In genomic region chrX:12947545-12948235, GRCh38 we compare ENCODE assay signal across 8 cellular contexts. TPM values are rescaled to one million over a fixed set of nuclear protein-coding genes. Genes with fewer than 3 reads are reported as not detected.
DNase-seq lines count a peak whose midpoint lies in the region; ATAC-seq, FAIRE-seq and TF ChIP-seq lines count a peak whose summit lies in the region.

No MANE protein-coding gene starts in this region.

- no peaks in the 10 kb centered on the region for H3K9me3 ChIP-seq in A549
- no peaks in the 10 kb centered on the region for H3K9me3 ChIP-seq in T-helper 17 cell (ENCODE audit: control insufficient read depth, low read length, poor library complexity, severe bottlenecking)
- H3K9me3 ChIP-seq in liver (ENCODE audit: control insufficient read depth in 4 of 4, low read length in 3 of 4), result no peaks in the 10 kb centered on the region

- no peak for TF ChIP-seq RAD21 in A549 (conservative IDR thresholded peaks at IDR 0.05 in 1 of 2, IDR thresholded peaks at IDR 0.05 in 1 of 2)
- TF ChIP-seq RAD21 in liver (IDR thresholded peaks at IDR 0.05), result no peak

- POLR2A ChIA-PET in A549 (lab: Yijun Ruan, JAX), result interaction anchor here (2.3 kb wide), 1 partner anchor 31 kb away, joined by 12 read pairs; no protein-coding TSS in a partner anchor

- H3K27ac Mint-ChIP-seq in T-helper 17 cell, result peak overlapping the region; percentile 97

- H3K9ac ChIP-seq in liver (ENCODE audit: low read depth in 1 of 2, low read length in 2 of 2), result no peak overlapping the region

- TF ChIP-seq CTCF in A549 (IDR thresholded peaks at IDR 0.05) (no peak), GM12865 (IDR thresholded peaks at IDR 0.05; ENCODE audit: insufficient read depth, low read depth, low read length, missing control alignments) (no peak), liver (IDR thresholded peaks at IDR 0.05; ENCODE audit: low read depth, low read length, missing input control) (no peak)

- no peak for TF ChIP-seq EP300 in A549 (IDR thresholded peaks at IDR 0.05)

- no peaks in the 10 kb centered on the region for H3K27me3 ChIP-seq in liver (ENCODE audit: control insufficient read depth in 4 of 4, insufficient read depth in 4 of 4, low read length in 3 of 4)

- H3K4me1 Mint-ChIP-seq in T-helper 17 cell, result peaks cover 34% of the 10 kb centered on the region

- no peak for ATAC-seq in A549
- no peak for ATAC-seq in T-helper 17 cell
- ATAC-seq in GM21423 (IDR thresholded peaks at IDR 0.05; ENCODE audit: unreplicated experiment), result no peak

- peak overlapping the region; percentile 25 for H3K4me3 Mint-ChIP-seq in T-helper 17 cell

- no peaks in the 10 kb centered on the region for H3K36me3 ChIP-seq in liver (ENCODE audit: control insufficient read depth in 4 of 4, insufficient read depth in 3 of 4, low read depth in 1 of 4, low read length in 3 of 4)

- peak overlapping the region; percentile 80 to 91 for H3K27ac ChIP-seq in A549
- H3K27ac ChIP-seq in liver (ENCODE audit: low read depth in 1 of 2, low read length in 2 of 2), result peak overlapping the region in 1 of 2 donors; percentile 10

- no peaks in the 10 kb centered on the region for H3K36me3 Mint-ChIP-seq in T-helper 17 cell (ENCODE audit: low read depth)

- 82% methylated on average over 5 of the region's 5 CpGs for WGBS in A549 (ENCODE audit: missing lambda C conversion rate)
- 81% methylated on average over 5 of the region's 5 CpGs for WGBS in liver

- TF ChIP-seq POLR2A in A549 (IDR thresholded peaks at IDR 0.05; ENCODE audit: low read length), result no peak

- DNase-seq in A549 (ENCODE audit: low read depth in 1 of 2, low spot score in 1 of 2) (no peak), GM12865 (ENCODE audit: low read depth) (peak; percentile 58), T-helper 17 cell (no peak), mucosa of gallbladder (ENCODE audit: low spot score) (no peak), inferior parietal cortex (ENCODE audit: extremely low spot score) (no peak), Ammon's horn (ENCODE audit: low spot score) (no peak)

- H3K27me3 Mint-ChIP-seq in T-helper 17 cell, result no peaks in the 10 kb centered on the region

- H3K4me3 ChIP-seq in A549 (no peak overlapping the region), GM12865 (ENCODE audit: low read depth, low read length) (peak overlapping the region; percentile 21), liver (ENCODE audit: low read depth in 1 of 3, low read length in 3 of 3) (no peak overlapping the region)

- no peak for FAIRE-seq in A549 (lab: Jason Lieb, UNC)

- peak overlapping the region; percentile 51 for H3K4me2 ChIP-seq in A549

- CTCF ChIA-PET in A549 (lab: Yijun Ruan, JAX), result interaction anchor here (1.2 to 7.2 kb wide), 8 partner anchors 26 to 560 kb away, joined by 3 to 110 read pairs (median 6); no protein-coding TSS in a partner anchor

- H3K4me1 ChIP-seq in A549 (peaks cover 37% of the 10 kb centered on the region), liver (ENCODE audit: control insufficient read depth in 4 of 4, insufficient read depth in 4 of 4, low read length in 3 of 4) (peaks cover 4 to 15% (median 11%) of the 10 kb centered on the region in 4 donors)

TF ChIP-seq in A549, 52 proteins besides CTCF, POLR2A, EP300 and RAD21 (continues in another document):
- TF ChIP-seq ZNF302 (CRISPR knock-in tag; IDR thresholded peaks at IDR 0.05), result no peak
- no peak for TF ChIP-seq JUNB (IDR thresholded peaks at IDR 0.05)
- no peak for TF ChIP-seq TFCP2L1 (CRISPR knock-in tag; IDR thresholded peaks at IDR 0.05)
- TF ChIP-seq HDAC2 (IDR thresholded peaks at IDR 0.05), result no peak
- no peak for TF ChIP-seq CHD2 (IDR thresholded peaks at IDR 0.05; ENCODE audit: low read length, partially characterized antibody)
- TF ChIP-seq GATA3 (IDR thresholded peaks at IDR 0.05; ENCODE audit: borderline replicate concordance), result no peak
- no peak for TF ChIP-seq HMGXB4 (CRISPR knock-in tag; IDR thresholded peaks at IDR 0.05; ENCODE audit: borderline replicate concordance)
- TF ChIP-seq HOXA7 (CRISPR knock-in tag; IDR thresholded peaks at IDR 0.05), result no peak
- no peak for TF ChIP-seq FOSL2 (IDR thresholded peaks at IDR 0.05)
- no peak for TF ChIP-seq FOSL2 (CRISPR knock-in tag; IDR thresholded peaks at IDR 0.05)
- no peak for TF ChIP-seq MAFK (IDR thresholded peaks at IDR 0.05; ENCODE audit: partially characterized antibody)
- TF ChIP-seq KDM1A (IDR thresholded peaks at IDR 0.05; ENCODE audit: low read depth), result no peak
- TF ChIP-seq HES2 (IDR thresholded peaks at IDR 0.05), result no peak
- TF ChIP-seq EHF (CRISPR knock-in tag; IDR thresholded peaks at IDR 0.05), result no peak
- TF ChIP-seq HOXB13 (CRISPR knock-in tag; IDR thresholded peaks at IDR 0.05; ENCODE audit: low read depth), result no peak
- TF ChIP-seq NFE2L2 (conservative IDR thresholded peaks at IDR 0.05; ENCODE audit: low read length), result no peak

TF ChIP-seq in liver, 16 proteins besides CTCF, POLR2A, EP300 and RAD21 (continues in another document):
- peak; percentile 65 for TF ChIP-seq SP1 (IDR thresholded peaks at IDR 0.05)
- TF ChIP-seq FOXA1 (IDR thresholded peaks at IDR 0.05), result no peak
- TF ChIP-seq RXRA (IDR thresholded peaks at IDR 0.05), result peak; percentile 72 to 74
- no peak for TF ChIP-seq JUND (IDR thresholded peaks at IDR 0.05)
- TF ChIP-seq TAF1 (conservative IDR thresholded peaks at IDR 0.05), result no peak
- TF ChIP-seq MAX (IDR thresholded peaks at IDR 0.05), result peak; percentile 62
- no peak for TF ChIP-seq NR2F2 (IDR thresholded peaks at IDR 0.05)
- no peak for TF ChIP-seq ZBTB33 (IDR thresholded peaks at IDR 0.05)
- peak; percentile 13 to 62 for TF ChIP-seq GABPA (IDR thresholded peaks at IDR 0.05 in 1 of 2, conservative IDR thresholded peaks at IDR 0.05 in 1 of 2)
- peak; percentile 22 for TF ChIP-seq FOXA2 (IDR thresholded peaks at IDR 0.05)
- TF ChIP-seq EGR1 (IDR thresholded peaks at IDR 0.05; ENCODE audit: low read depth in 2 of 2), result no peak
- TF ChIP-seq REST (IDR thresholded peaks at IDR 0.05), result no peak
- no peak for TF ChIP-seq HNF4G (IDR thresholded peaks at IDR 0.05)
- TF ChIP-seq HNF4A (conservative IDR thresholded peaks at IDR 0.05), result peak; percentile 37 to 39

RNA-seq across cellular contexts. Expression of gene TMSB4X, which starts 27.2 kb away (rescaled TPM):
- polyA plus RNA-seq in A549 (2011; rRNA removed), result 3,130 and 3,742 TPM in 2 replicates
- polyA plus RNA-seq in A549 (2012; cell fraction: cytosol; rRNA removed), result 3,096 and 3,118 TPM in 2 replicates
- 460 and 1,554 TPM in 2 replicates for polyA plus RNA-seq in A549 (2012; cell fraction: nucleus; rRNA removed)
- 6,622 to 7,955 TPM (median 7,447 TPM) in 3 replicates for polyA plus RNA-seq in A549 (2017; fragmentation: RNase III; extraction: RNeasy Plus Mini Kit Qiagen cat#74134 plus additional on column Dnase treatment)
- polyA minus RNA-seq in A549 (2011; rRNA and poly(A)+ RNA removed), result 852 and 1,226 TPM in 2 replicates
- 1,000 to 10,000 TPM; 5,781 to 7,183 TPM for total RNA-seq in T-helper 17 cell
- 1,000 to 10,000 TPM in 1 of 2 donors, 100 to 1,000 TPM in 1; 658 to 1,704 TPM for total RNA-seq in liver
- 100 to 1,000 TPM; 752 to 881 TPM for polyA plus RNA-seq in liver
- 4,832 TPM for total RNA-seq in mucosa of gallbladder

RNA-seq across cellular contexts. Expression of gene TLR8, which starts 41.3 kb away (rescaled TPM):
- polyA plus RNA-seq in A549 (2011; rRNA removed) (not detected in 2 replicates), A549 (2017; fragmentation: RNase III; extraction: RNeasy Plus Mini Kit Qiagen cat#74134 plus additional on column Dnase treatment) (not detected in 3 replicates), liver (1 to 10 TPM in 1 of 2 donors, under 1 TPM in 1; 0.28 to 1.0 TPM)
- not detected in 2 replicates for polyA plus RNA-seq in A549 (2012; cell fraction: cytosol; rRNA removed)
- polyA plus RNA-seq in A549 (2012; cell fraction: nucleus; rRNA removed), result not detected in 2 replicates
- not detected in 2 replicates for polyA minus RNA-seq in A549 (2011; rRNA and poly(A)+ RNA removed)
- total RNA-seq in T-helper 17 cell (under 1 TPM in 1 of 2 donors, not detected in 1; 0.85 TPM), liver (1 to 10 TPM; 3.2 to 4.6 TPM), mucosa of gallbladder (1.4 TPM)
